In genomic region chr2:107363811-107364210, GRCh38 we compare ENCODE assay signal across 17 cellular contexts.
DNase-seq lines count a peak whose midpoint lies in the region; TF ChIP-seq lines count a peak whose summit lies in the region.
"Had no signal": no experiment of that assay in that cellular context is flagged by ENCODE, and none has a peak within 500 bp of the region (broad histone marks: within the 10 kb centered on the region; RNA-seq: fewer than 3 reads in every experiment).

No MANE protein-coding gene starts in this region.

- no peaks in the 10 kb centered on the region for H3K9me3 ChIP-seq in endodermal cell (ENCODE audit: control insufficient read depth, low read length)
- no peaks in the 10 kb centered on the region for H3K9me3 ChIP-seq in thyroid gland
- H3K9me3 ChIP-seq: HAP-1 had no signal

- TF ChIP-seq POLR2A in thyroid gland (IDR thresholded peaks at IDR 0.05) = no peak

- H3K4me1 Mint-ChIP-seq in endodermal cell = peaks cover 2% of the 10 kb centered on the region
- H3K4me1 Mint-ChIP-seq in neural crest cell = peaks cover 36% of the 10 kb centered on the region
- H3K4me1 Mint-ChIP-seq: CD4-positive, alpha-beta memory T cell had no signal

- no peak for DNase-seq in endodermal cell
- DNase-seq in kidney glomerular epithelial cell (lab: John Stamatoyannopoulos, UW) = peak; percentile 2
- DNase-seq in neural crest cell (ENCODE audit: low read depth, low spot score) = no peak
- no peak for DNase-seq in thyroid gland
- no peak for DNase-seq in brain microvascular endothelial cell
- DNase-seq in KBM-7 = no peak
- DNase-seq in NCI-H2081 treated with DMSO at 0.1 percent for 48 hours (lab: John Stamatoyannopoulos, UW) = no peak
- no peak for DNase-seq in NCI-H1417 (lab: John Stamatoyannopoulos, UW)
- DNase-seq: C1 segment of cervical spinal cord; Calu3; CD4-positive, alpha-beta memory T cell; COR-L47; DMS53; DMS79 treated with DMSO at 0.1 percent for 48 hours; GOT3; HFFc6 had no signal

- H3K36me3 ChIP-seq in endodermal cell (ENCODE audit: control insufficient read depth, insufficient read depth, low read length) (no peaks in the 10 kb centered on the region), thyroid gland (no peaks in the 10 kb centered on the region), brain microvascular endothelial cell (replicated peaks) (no peaks in the 10 kb centered on the region)
- H3K36me3 ChIP-seq: HAP-1 had no signal

- in situ Hi-C loops in brain microvascular endothelial cell (cut with HindIII; ENCODE audit: low pct_ligation_motif_present, low sequenced_read_pairs) = no loop called here
- in situ Hi-C loops in KBM-7 (cut with MboI; ENCODE audit: low pct_unique_long_range_greater_than_20kb, low sequenced_read_pairs) = no loop called here

- no peak overlapping the region for H3K4me3 Mint-ChIP-seq in endodermal cell
- no peak overlapping the region for H3K4me3 Mint-ChIP-seq in neural crest cell
- H3K4me3 Mint-ChIP-seq: CD4-positive, alpha-beta memory T cell; HFFc6 had no signal

- H3K27me3 Mint-ChIP-seq in endodermal cell (ENCODE audit: insufficient read depth) = no peaks in the 10 kb centered on the region
- no peaks in the 10 kb centered on the region for H3K27me3 Mint-ChIP-seq in neural crest cell (ENCODE audit: low read depth)
- H3K27me3 Mint-ChIP-seq: CD4-positive, alpha-beta memory T cell had no signal

- intact Hi-C loops in thyroid gland (cut with DNase I) = loop anchor here (10.0 kb wide), 1 partner anchor 141 kb away; no protein-coding TSS in a partner anchor

- peaks cover 6% of the 10 kb centered on the region for H3K4me1 ChIP-seq in endodermal cell (ENCODE audit: control insufficient read depth, insufficient read depth, low read length)
- peaks cover 35 to 36% of the 10 kb centered on the region in 2 donors for H3K4me1 ChIP-seq in thyroid gland
- H3K4me1 ChIP-seq: HAP-1 had no signal

- TF ChIP-seq CTCF in endodermal cell (conservative IDR thresholded peaks at IDR 0.05) = no peak
- no peak for TF ChIP-seq CTCF in neural crest cell (conservative IDR thresholded peaks at IDR 0.05)
- no peak for TF ChIP-seq CTCF in thyroid gland (IDR thresholded peaks at IDR 0.05)
- no peak for TF ChIP-seq CTCF in brain microvascular endothelial cell (IDR thresholded peaks at IDR 0.05; ENCODE audit: low read depth, low read length, missing control alignments)

- H3K9me3 Mint-ChIP-seq in endodermal cell (no peaks in the 10 kb centered on the region), neural crest cell (peaks cover under 1% of the 10 kb centered on the region)

- no peak overlapping the region for H3K27ac Mint-ChIP-seq in endodermal cell
- peak overlapping the region; percentile 13 for H3K27ac Mint-ChIP-seq in neural crest cell (ENCODE audit: unreplicated experiment)
- H3K27ac Mint-ChIP-seq: CD4-positive, alpha-beta memory T cell; HFFc6 had no signal

- H3K27ac ChIP-seq in endodermal cell (ENCODE audit: low read depth, low read length) (peak overlapping the region; percentile 42), thyroid gland (peak overlapping the region in 2 of 3 donors; percentile 39 to 82), brain microvascular endothelial cell (no peak overlapping the region)

- no peak overlapping the region for H3K9ac ChIP-seq in endodermal cell (ENCODE audit: extremely low read depth, low read length, poor library complexity, severe bottlenecking)

- H3K27me3 ChIP-seq in endodermal cell (ENCODE audit: control insufficient read depth, insufficient read depth, low read length, poor library complexity, severe bottlenecking) (no peaks in the 10 kb centered on the region), thyroid gland (no peaks in the 10 kb centered on the region), brain microvascular endothelial cell (replicated peaks) (no peaks in the 10 kb centered on the region)

- H3K4me3 ChIP-seq in endodermal cell (ENCODE audit: low read length) = no peak overlapping the region
- no peak overlapping the region for H3K4me3 ChIP-seq in thyroid gland (replicated peaks in 1 of 3)
- no peak overlapping the region for H3K4me3 ChIP-seq in brain microvascular endothelial cell (ENCODE audit: low read depth, low read length)
- H3K4me3 ChIP-seq: HAP-1 had no signal

- WGBS in endodermal cell (ENCODE audit: insufficient coverage in 1 of 2, insufficient read length in 1 of 2), 2 experiments = 93% methylated on average over 2 of the region's 2 CpGs
- 73 to 79% methylated on average over 2 of the region's 2 CpGs for WGBS in thyroid gland, 2 donors

- H3K36me3 Mint-ChIP-seq in endodermal cell (ENCODE audit: low read depth) (no peaks in the 10 kb centered on the region), neural crest cell (ENCODE audit: low read depth) (peaks cover 4% of the 10 kb centered on the region)
- H3K36me3 Mint-ChIP-seq: CD4-positive, alpha-beta memory T cell had no signal
